Comparison of ENCODE assay signal across 12 cellular contexts in the genomic region with DNA sequence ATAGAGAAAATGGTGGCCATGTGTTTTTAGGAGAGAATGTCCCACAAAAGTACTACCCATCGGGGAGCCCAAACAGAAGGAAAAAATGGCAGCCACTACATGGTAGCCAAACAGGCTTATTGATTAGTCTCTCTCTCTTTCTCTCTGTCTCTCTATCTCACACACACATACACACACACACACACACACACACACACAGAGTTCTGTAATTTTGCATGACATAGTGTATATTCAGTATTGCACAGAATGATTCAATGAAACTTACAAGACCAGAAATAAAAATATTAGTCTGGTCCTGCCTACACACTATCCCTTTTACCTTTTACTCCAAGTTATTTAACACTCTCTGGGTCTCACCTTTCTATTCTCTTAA.
DNase-seq lines count a peak whose midpoint lies in the region; ATAC-seq and TF ChIP-seq lines count a peak whose summit lies in the region.
"Had no signal": no experiment of that assay in that cellular context is flagged by ENCODE, and none has a peak within 500 bp of the region (broad histone marks: within the 10 kb centered on the region; RNA-seq: fewer than 3 reads in every experiment).

No MANE protein-coding gene starts in this region.

- H3K4me3 ChIP-seq in breast epithelium (no peak overlapping the region), SJSA1 (no peak overlapping the region), fibroblast of lung (replicated peaks in 1 of 4; ENCODE audit: control extremely low read depth in 1 of 4, insufficient read depth in 1 of 4, low read depth in 3 of 4, low read length in 4 of 4) (peak overlapping the region in 1 of 4 experiments; percentile 51), thyroid gland (replicated peaks in 1 of 3) (no peak overlapping the region), vagina (no peak overlapping the region)
- H3K4me3 ChIP-seq: lung had no signal

- H3K9ac ChIP-seq in fibroblast of lung (ENCODE audit: insufficient read depth, low read length), result no peak overlapping the region

- peak overlapping the region; percentile 42 for H2AFZ ChIP-seq in fibroblast of lung (ENCODE audit: low read length)

- no peak for TF ChIP-seq POLR2A in breast epithelium (IDR thresholded peaks at IDR 0.05)
- no peak for TF ChIP-seq POLR2A in thyroid gland (IDR thresholded peaks at IDR 0.05)
- TF ChIP-seq POLR2A in vagina (IDR thresholded peaks at IDR 0.05), result no peak
- TF ChIP-seq POLR2A in GM18505 (IDR thresholded peaks at IDR 0.05; ENCODE audit: borderline replicate concordance, extremely low read depth, insufficient read depth, insufficient read length), result no peak

- H3K9me3 Mint-ChIP-seq in MCF 10A (ENCODE audit: unreplicated experiment), result no peaks in the 10 kb centered on the region

- no peaks in the 10 kb centered on the region for H3K79me2 ChIP-seq in fibroblast of lung (ENCODE audit: control insufficient read depth, insufficient read depth, low read length)

- no peaks in the 10 kb centered on the region for H3K36me3 Mint-ChIP-seq in MCF 10A (ENCODE audit: insufficient read depth, unreplicated experiment)
- H3K36me3 Mint-ChIP-seq: type B pancreatic cell had no signal

- H3K27ac ChIP-seq in breast epithelium, result no peak overlapping the region
- H3K27ac ChIP-seq in SJSA1, result peak overlapping the region; percentile 2; the same call in 1 of the 2 replicates
- H3K27ac ChIP-seq in fibroblast of lung (ENCODE audit: insufficient read depth, low read length), result peak overlapping the region; percentile 83
- H3K27ac ChIP-seq in thyroid gland, result peak overlapping the region; percentile 53 to 59 (median 58)
- H3K27ac ChIP-seq in vagina, result no peak overlapping the region
- H3K27ac ChIP-seq: RWPE1 had no signal

- ATAC-seq in GM18505 (IDR thresholded peaks at IDR 0.05; ENCODE audit: unreplicated experiment), result no peak

- peak overlapping the region; percentile 55 for H3K4me2 ChIP-seq in fibroblast of lung (ENCODE audit: extremely low read depth, insufficient read depth, low read length)

- 26 to 65% methylated on average over 1 of the region's 1 CpG for WGBS in thyroid gland, 2 donors

- no peak for TF ChIP-seq CTCF in MCF 10A (IDR thresholded peaks at IDR 0.05; ENCODE audit: unreplicated experiment)
- TF ChIP-seq CTCF in breast epithelium (IDR thresholded peaks at IDR 0.05), result no peak
- TF ChIP-seq CTCF in fibroblast of lung (conservative IDR thresholded peaks at IDR 0.05 in 1 of 2, IDR thresholded peaks at IDR 0.05 in 1 of 2; ENCODE audit: low read depth in 1 of 2, low read length in 2 of 2), result no peak
- TF ChIP-seq CTCF in thyroid gland (IDR thresholded peaks at IDR 0.05), result no peak
- TF ChIP-seq CTCF in vagina (IDR thresholded peaks at IDR 0.05), result no peak

- POLR2A ChIA-PET in MCF 10A (lab: Yijun Ruan, JAX), result interaction anchor here (1.5 to 3.8 kb wide), 3 partner anchors 11 to 125 kb away, joined by 8 to 33 read pairs (median 10); a partner anchor contains a TSS

- H3K4me3 Mint-ChIP-seq in MCF 10A (ENCODE audit: unreplicated experiment), result peak overlapping the region; percentile 38

- H3K36me3 ChIP-seq in breast epithelium, result no peaks in the 10 kb centered on the region
- no peaks in the 10 kb centered on the region for H3K36me3 ChIP-seq in SJSA1
- no peaks in the 10 kb centered on the region for H3K36me3 ChIP-seq in fibroblast of lung (ENCODE audit: control insufficient read depth, insufficient read depth, low read length)
- no peaks in the 10 kb centered on the region for H3K36me3 ChIP-seq in thyroid gland
- no peaks in the 10 kb centered on the region for H3K36me3 ChIP-seq in vagina

- BruUV-seq in MCF 10A (replicated peaks; lab: Mats Ljungman, UMichigan), result no TSS peak

- DNase-seq in MCF 10A (ENCODE audit: unreplicated experiment) (no peak), breast epithelium (ENCODE audit: low spot score in 2 of 2) (no peak), SJSA1 (ENCODE audit: low read depth in 1 of 2, low spot score in 2 of 2) (no peak), fibroblast of lung (ENCODE audit: low read depth in 2 of 2) (no peak), thyroid gland (no peak), vagina (ENCODE audit: extremely low spot score in 2 of 2) (no peak), NCI-H1694 treated with DMSO at 0.1 percent for 48 hours (lab: John Stamatoyannopoulos, UW) (no peak)
- DNase-seq: retina had no signal

- H3K27me3 ChIP-seq in breast epithelium (no peaks in the 10 kb centered on the region), SJSA1 (replicated peaks) (no peaks in the 10 kb centered on the region), fibroblast of lung (ENCODE audit: control insufficient read depth, insufficient read depth, low read length) (no peaks in the 10 kb centered on the region), thyroid gland (no peaks in the 10 kb centered on the region), vagina (no peaks in the 10 kb centered on the region)

- H3K4me1 ChIP-seq in breast epithelium (no peaks in the 10 kb centered on the region), SJSA1 (replicated peaks) (peaks cover 17% of the 10 kb centered on the region), fibroblast of lung (ENCODE audit: control insufficient read depth, extremely low read depth, insufficient read depth, low read length) (peaks cover 11% of the 10 kb centered on the region), thyroid gland (peaks cover 5 to 22% of the 10 kb centered on the region in 2 donors), vagina (peaks cover 10% of the 10 kb centered on the region)

- H3K27me3 Mint-ChIP-seq in MCF 10A (ENCODE audit: insufficient read depth, unreplicated experiment), result no peaks in the 10 kb centered on the region

- H3K9me3 ChIP-seq in breast epithelium (no peaks in the 10 kb centered on the region), SJSA1 (replicated peaks) (no peaks in the 10 kb centered on the region), fibroblast of lung (ENCODE audit: control insufficient read depth, insufficient read depth, low read depth, low read length) (no peaks in the 10 kb centered on the region), thyroid gland (no peaks in the 10 kb centered on the region), vagina (no peaks in the 10 kb centered on the region)

- intact Hi-C loops in MCF 10A (cut with micrococcal nuclease), result loop anchor here (5.0 kb wide), 1 partner anchor 215 kb away; no protein-coding TSS in a partner anchor
- intact Hi-C loops in breast epithelium (cut with DNase I; ENCODE audit: low total_unique reads), result no loop called here
- intact Hi-C loops in thyroid gland (cut with DNase I), result no loop called here
- intact Hi-C loops in vagina (cut with DNase I), result no loop called here

- H4K20me1 ChIP-seq in fibroblast of lung (ENCODE audit: control insufficient read depth, extremely low read depth, insufficient read depth, low read length), result no peaks in the 10 kb centered on the region

- CTCF ChIA-PET in MCF 10A (lab: Yijun Ruan, JAX), result interaction anchor here (0.6 to 1.9 kb wide), 4 partner anchors 31 to 214 kb away, joined by 4 to 8 read pairs (median 6); no protein-coding TSS in a partner anchor

- H3K4me1 Mint-ChIP-seq in MCF 10A (ENCODE audit: insufficient read depth, unreplicated experiment), result peaks cover 24% of the 10 kb centered on the region

- H3K27ac Mint-ChIP-seq in MCF 10A (ENCODE audit: low read depth, unreplicated experiment), result peak overlapping the region; percentile 91

Comparison
In these comparisons a context has a peak if more than half of its experiments do, and no peak if none do; other contexts are left out.
1. H3K27ac ChIP-seq: peak in SJSA1 (single experiment), fibroblast of lung (single experiment) and thyroid gland (3 of 3); none in breast epithelium (0 of 2) and vagina (single experiment).